In the genomic region with DNA sequence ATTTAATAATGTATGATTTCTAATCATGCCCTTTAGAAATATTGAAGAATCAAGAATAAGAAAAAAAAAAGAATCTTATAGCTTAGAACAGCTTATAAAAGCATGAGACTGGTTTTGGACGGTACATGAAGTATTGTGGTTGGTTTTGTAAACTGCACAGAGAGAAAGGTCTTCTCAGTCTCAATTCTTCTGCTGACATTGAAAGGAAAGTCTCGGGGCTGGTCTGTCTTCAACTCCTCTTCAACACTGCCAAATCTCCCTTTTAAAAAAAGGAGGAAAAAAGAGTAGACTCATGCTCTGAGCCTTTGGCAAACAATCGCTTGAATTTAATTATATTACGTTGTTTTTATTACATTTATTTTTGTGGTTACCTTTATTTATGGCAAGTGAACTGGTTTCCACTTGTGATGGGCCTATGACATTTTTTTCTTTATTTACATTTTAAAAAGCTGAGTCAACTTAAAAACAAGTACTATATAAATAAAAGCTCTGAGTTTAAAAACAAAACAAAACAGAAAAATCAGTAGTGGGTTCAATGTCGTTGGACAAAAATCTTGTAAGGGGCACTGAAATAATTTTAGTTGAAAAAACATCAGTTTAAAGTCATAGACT, we compare ENCODE assay signal across 19 cellular contexts. TPM values are rescaled to one million over a fixed set of nuclear protein-coding genes. Genes with fewer than 3 reads are reported as not detected.
DNase-seq lines count a peak whose midpoint lies in the region; ATAC-seq, FAIRE-seq and TF ChIP-seq lines count a peak whose summit lies in the region.
"Had no signal": no experiment of that assay in that cellular context is flagged by ENCODE, and none has a peak within 500 bp of the region (broad histone marks: within the 10 kb centered on the region; RNA-seq: fewer than 3 reads in every experiment).

No MANE protein-coding gene starts in this region.

- H3K27me3 ChIP-seq in Karpas-422 (ENCODE audit: low read length) (no peaks in the 10 kb centered on the region), astrocyte (ENCODE audit: insufficient read depth, low read length) (peaks cover 2% of the 10 kb centered on the region), hepatocyte (no peaks in the 10 kb centered on the region), psoas muscle (ENCODE audit: insufficient read depth in 3 of 3, low read length in 2 of 3) (peaks cover 0 to 3% (median 0%) of the 10 kb centered on the region in 3 donors)

- WGBS in A549 (ENCODE audit: missing lambda C conversion rate) = 68% methylated on average over 5 of the region's 5 CpGs
- WGBS in hepatocyte (ENCODE audit: low lambda C conversion rate, missing lambda C conversion rate) = 62% methylated on average over 5 of the region's 5 CpGs
- 71 to 75% (median 72%) methylated on average over 5 of the region's 5 CpGs for WGBS in psoas muscle, 3 donors

- H3K9me2 ChIP-seq in Karpas-422 (replicated peaks; ENCODE audit: insufficient read depth, low read length) (no peaks in the 10 kb centered on the region), hepatocyte (replicated peaks; ENCODE audit: insufficient read depth) (no peaks in the 10 kb centered on the region)

- no peak overlapping the region for H3K27ac Mint-ChIP-seq in astrocyte (ENCODE audit: unreplicated experiment)
- H3K27ac Mint-ChIP-seq: activated naive CD4-positive, alpha-beta T cell treated with anti-CD3 and anti-CD28 coated beads, Interleukin-2, amount 10 ng/mL, durations not matched to agents 7 days and 5 days; activated T-cell treated with anti-CD3 and anti-CD28 coated beads, Interleukin-2, amount 50 U/mL, for 72 hours; stimulated activated naive CD8-positive, alpha-beta T cell treated with anti-CD3 and anti-CD28 coated beads, Interleukin-15, Interleukin-2, amounts not matched to agents 100 ng/mL and 50 ng/mL, for 24 hours; T-cell had no signal

- H3K27ac ChIP-seq in A549 (peak overlapping the region; percentile 4 to 29; a peak in 1 of 6 replicates), Karpas-422 (ENCODE audit: low read length) (no peak overlapping the region), astrocyte (ENCODE audit: low read depth, low read length) (no peak overlapping the region), hepatocyte (peak overlapping the region; percentile 43), psoas muscle (no peak overlapping the region)
- H3K27ac ChIP-seq: upper lobe of right lung had no signal

- TF ChIP-seq RAD21 in A549 (conservative IDR thresholded peaks at IDR 0.05 in 1 of 2, IDR thresholded peaks at IDR 0.05 in 1 of 2) = no peak

- peaks cover 6% of the 10 kb centered on the region for H3K27me3 Mint-ChIP-seq in astrocyte (ENCODE audit: low read depth, unreplicated experiment)

- no peaks in the 10 kb centered on the region for H3K79me2 ChIP-seq in Karpas-422 (ENCODE audit: low read length)
- H3K79me2 ChIP-seq in astrocyte (ENCODE audit: insufficient read depth, low read length) = no peaks in the 10 kb centered on the region
- H3K79me2 ChIP-seq in hepatocyte = no peaks in the 10 kb centered on the region

- intact Hi-C loops in psoas muscle (cut with DNase I) = loop anchor here in 1 of 2 donors (10.0 kb wide), 3 partner anchors 438 to 1368 kb away; no protein-coding TSS in a partner anchor

- H3K36me3 Mint-ChIP-seq in astrocyte (ENCODE audit: low read depth, unreplicated experiment) = no peaks in the 10 kb centered on the region
- H3K36me3 Mint-ChIP-seq: activated naive CD4-positive, alpha-beta T cell treated with anti-CD3 and anti-CD28 coated beads, Interleukin-2, amount 10 ng/mL, durations not matched to agents 7 days and 5 days; naive B cell; T-cell had no signal

- TF ChIP-seq POLR2A in A549 (IDR thresholded peaks at IDR 0.05; ENCODE audit: low read length) = no peak

- TF ChIP-seq CTCF in A549 (IDR thresholded peaks at IDR 0.05) (no peak), astrocyte (IDR thresholded peaks at IDR 0.05; ENCODE audit: insufficient read depth, low read depth, low read length) (no peak), hepatocyte (IDR thresholded peaks at IDR 0.05; ENCODE audit: poor library complexity) (no peak), psoas muscle (IDR thresholded peaks at IDR 0.05) (no peak)

- H3K4me1 Mint-ChIP-seq in astrocyte (ENCODE audit: low read depth, unreplicated experiment) = peaks cover 7% of the 10 kb centered on the region
- H3K4me1 Mint-ChIP-seq: activated naive CD4-positive, alpha-beta T cell treated with anti-CD3 and anti-CD28 coated beads, Interleukin-2, amount 10 ng/mL, durations not matched to agents 7 days and 5 days; naive B cell; T-cell had no signal

- no peak for TF ChIP-seq EP300 in A549 (IDR thresholded peaks at IDR 0.05)

- POLR2A ChIA-PET in A549 (lab: Yijun Ruan, JAX) = no interaction called here

- H3K36me3 ChIP-seq in Karpas-422 (ENCODE audit: insufficient read depth, low read length) = no peaks in the 10 kb centered on the region
- no peaks in the 10 kb centered on the region for H3K36me3 ChIP-seq in astrocyte (ENCODE audit: insufficient read depth, low read length)
- no peaks in the 10 kb centered on the region for H3K36me3 ChIP-seq in hepatocyte (replicated peaks; ENCODE audit: insufficient read depth, low read depth)
- no peaks in the 10 kb centered on the region for H3K36me3 ChIP-seq in psoas muscle (ENCODE audit: insufficient read depth in 1 of 2, low read depth in 1 of 2)
- H3K36me3 ChIP-seq: HAP-1, upper lobe of right lung had no signal

- CTCF ChIA-PET in A549 (lab: Yijun Ruan, JAX) = interaction anchor here (0.6 to 2.3 kb wide), 38 partner anchors 9 to 1389 kb away, joined by 3 to 29 read pairs (median 4); a partner anchor contains a TSS

- H3K9me3 Mint-ChIP-seq in astrocyte (ENCODE audit: unreplicated experiment) = no peaks in the 10 kb centered on the region
- H3K9me3 Mint-ChIP-seq: activated naive CD4-positive, alpha-beta T cell treated with anti-CD3 and anti-CD28 coated beads, Interleukin-2, amount 10 ng/mL, durations not matched to agents 7 days and 5 days; activated T-cell treated with anti-CD3 and anti-CD28 coated beads, Interleukin-2, amount 50 U/mL, for 72 hours; stimulated activated naive CD8-positive, alpha-beta T cell treated with anti-CD3 and anti-CD28 coated beads, Interleukin-15, Interleukin-2, amounts not matched to agents 100 ng/mL and 50 ng/mL, for 24 hours; T-cell had no signal

- H3K9me3 ChIP-seq in A549 = peaks cover 6% of the 10 kb centered on the region; the same call in 1 of the 3 replicates
- H3K9me3 ChIP-seq in Karpas-422 (ENCODE audit: low read length) = no peaks in the 10 kb centered on the region
- H3K9me3 ChIP-seq in astrocyte (ENCODE audit: insufficient read depth, low read depth, low read length) = no peaks in the 10 kb centered on the region
- no peaks in the 10 kb centered on the region for H3K9me3 ChIP-seq in hepatocyte (ENCODE audit: low read depth)
- H3K9me3 ChIP-seq in psoas muscle = no peaks in the 10 kb centered on the region
- H3K9me3 ChIP-seq: HAP-1, upper lobe of right lung had no signal

- DNase-seq in A549 (ENCODE audit: low read depth in 1 of 2, low spot score in 1 of 2) = no peak
- DNase-seq in Karpas-422 = no peak
- DNase-seq in astrocyte (ENCODE audit: low read depth) = no peak
- DNase-seq in hepatocyte (ENCODE audit: low spot score) = no peak
- DNase-seq in NCI-H446 (lab: John Stamatoyannopoulos, UW) = no peak
- no peak for DNase-seq in NCI-H510A (lab: John Stamatoyannopoulos, UW)
- no peak for DNase-seq in psoas muscle
- DNase-seq: activated naive CD4-positive, alpha-beta T cell treated with anti-CD3 and anti-CD28 coated beads, Interleukin-2, amount 10 ng/mL, durations not matched to agents 7 days and 5 days; activated T-cell treated with anti-CD3 and anti-CD28 coated beads, Interleukin-2, amount 50 U/mL, for 72 hours; effector CD8-positive, alpha-beta T cell; stimulated activated CD4-positive, alpha-beta T cell treated with anti-CD3 and anti-CD28 coated beads, Interleukin-12 subunit alpha, Interleukin-12 subunit beta, amount 100 ng/mL, for 4 hours; stimulated activated CD4-positive, alpha-beta T cell treated with anti-CD3 and anti-CD28 coated beads, Interleukin-4, amount 100 ng/mL, for 4 hours; upper lobe of right lung had no signal

- H3K4me1 ChIP-seq in A549 (peaks cover 25% of the 10 kb centered on the region), Karpas-422 (ENCODE audit: low read length) (peaks cover 2% of the 10 kb centered on the region; the same call in 1 of the 2 replicates), astrocyte (ENCODE audit: insufficient read depth, low read length) (peaks cover 17% of the 10 kb centered on the region), hepatocyte (ENCODE audit: insufficient read depth) (peaks cover 7% of the 10 kb centered on the region), psoas muscle (no peaks in the 10 kb centered on the region)
- H3K4me1 ChIP-seq: HAP-1, upper lobe of right lung had no signal

- no peak overlapping the region for H3K4me3 Mint-ChIP-seq in astrocyte (ENCODE audit: unreplicated experiment)
- H3K4me3 Mint-ChIP-seq: activated naive CD4-positive, alpha-beta T cell treated with anti-CD3 and anti-CD28 coated beads, Interleukin-2, amount 10 ng/mL, durations not matched to agents 7 days and 5 days; activated T-cell treated with anti-CD3 and anti-CD28 coated beads, Interleukin-2, amount 50 U/mL, for 72 hours; naive B cell; stimulated activated naive CD8-positive, alpha-beta T cell treated with anti-CD3 and anti-CD28 coated beads, Interleukin-15, Interleukin-2, amounts not matched to agents 100 ng/mL and 50 ng/mL, for 24 hours; T-cell had no signal

- H3K4me3 ChIP-seq in A549 (no peak overlapping the region), Karpas-422 (ENCODE audit: low read length) (no peak overlapping the region), astrocyte (ENCODE audit: insufficient read depth, low read depth, low read length) (no peak overlapping the region), hepatocyte (no peak overlapping the region), psoas muscle (no peak overlapping the region)
- H3K4me3 ChIP-seq: HAP-1, upper lobe of right lung had no signal

- H3K4me2 ChIP-seq in A549 = peak overlapping the region; percentile 68
- peak overlapping the region; percentile 29 for H3K4me2 ChIP-seq in Karpas-422 (ENCODE audit: low read depth, low read length, poor library complexity, severe bottlenecking)
- peak overlapping the region; percentile 27 for H3K4me2 ChIP-seq in astrocyte (ENCODE audit: low read length)
- H3K4me2 ChIP-seq in hepatocyte = peak overlapping the region; percentile 42

- H2AFZ ChIP-seq in Karpas-422 (ENCODE audit: low read length) (no peak overlapping the region), astrocyte (ENCODE audit: low read depth, low read length) (no peak overlapping the region), hepatocyte (no peak overlapping the region)

- H3K9ac ChIP-seq in Karpas-422 (ENCODE audit: low read length) (no peak overlapping the region), astrocyte (ENCODE audit: low read length) (no peak overlapping the region)

- no peak for FAIRE-seq in A549 (lab: Jason Lieb, UNC)
- FAIRE-seq in astrocyte (lab: Jason Lieb, UNC) = no peak
- FAIRE-seq: TTC549 had no signal

- ATAC-seq in A549 (no peak), psoas muscle (no peak), HG03025 (IDR thresholded peaks at IDR 0.05; ENCODE audit: low FRiP score, unreplicated experiment) (no peak)

- no peaks in the 10 kb centered on the region for H4K20me1 ChIP-seq in Karpas-422 (ENCODE audit: insufficient read depth, low read depth, low read length)
- H4K20me1 ChIP-seq in astrocyte (ENCODE audit: insufficient read depth, low read length) = no peaks in the 10 kb centered on the region
- no peaks in the 10 kb centered on the region for H4K20me1 ChIP-seq in hepatocyte (ENCODE audit: insufficient read depth, poor library complexity, severe bottlenecking)

RNA-seq across cellular contexts. Expression of a gene that starts 32.8 kb away (rescaled TPM):
- polyA plus RNA-seq in A549 (2011; rRNA removed) (1.8 and 2.4 TPM in 2 replicates), A549 (2017; fragmentation: RNase III; extraction: RNeasy Plus Mini Kit Qiagen cat#74134 plus additional on column Dnase treatment) (0.33 to 0.50 TPM (median 0.44 TPM) in 3 replicates), hepatocyte (7.8 and 9.4 TPM in 2 replicates), psoas muscle (1 to 10 TPM; 1.8 to 2.5 (median 2.4) TPM)
- polyA plus RNA-seq in A549 (2012; cell fraction: cytosol; rRNA removed) = 0.79 and 0.81 TPM in 2 replicates
- polyA plus RNA-seq in A549 (2012; cell fraction: nucleus; rRNA removed) = 1.4 and 1.8 TPM in 2 replicates
- 11.9 and 13.0 TPM in 2 replicates for polyA minus RNA-seq in A549 (2011; rRNA and poly(A)+ RNA removed)
- 93.1 and 101 TPM in 2 replicates for total RNA-seq in Karpas-422 (2014; rRNA removed; shearing (Covaris generic); ENCODE audit: low replicate concordance)
- total RNA-seq in astrocyte (2.0 and 2.5 TPM in 2 replicates), hepatocyte (6.5 and 12.1 TPM in 2 replicates), psoas muscle (10 to 100 TPM in 1 of 4 donors, 1 to 10 TPM in 3; 4.5 to 13.2 (median 6.0) TPM)

Comparison
In these comparisons a context has a peak if more than half of its experiments do, and no peak if none do; other contexts are left out.
1. H3K27ac ChIP-seq: peak in A549 (2 of 2) and hepatocyte (single experiment); none in Karpas-422 (single experiment), astrocyte (single experiment) and psoas muscle (single experiment).
2. Peak in every context shown above with its lines, with median percentiles within 50 percentile points of each other: H3K4me2 ChIP-seq.